25 cellular contexts compared by ENCODE assay signal in the genomic region with DNA sequence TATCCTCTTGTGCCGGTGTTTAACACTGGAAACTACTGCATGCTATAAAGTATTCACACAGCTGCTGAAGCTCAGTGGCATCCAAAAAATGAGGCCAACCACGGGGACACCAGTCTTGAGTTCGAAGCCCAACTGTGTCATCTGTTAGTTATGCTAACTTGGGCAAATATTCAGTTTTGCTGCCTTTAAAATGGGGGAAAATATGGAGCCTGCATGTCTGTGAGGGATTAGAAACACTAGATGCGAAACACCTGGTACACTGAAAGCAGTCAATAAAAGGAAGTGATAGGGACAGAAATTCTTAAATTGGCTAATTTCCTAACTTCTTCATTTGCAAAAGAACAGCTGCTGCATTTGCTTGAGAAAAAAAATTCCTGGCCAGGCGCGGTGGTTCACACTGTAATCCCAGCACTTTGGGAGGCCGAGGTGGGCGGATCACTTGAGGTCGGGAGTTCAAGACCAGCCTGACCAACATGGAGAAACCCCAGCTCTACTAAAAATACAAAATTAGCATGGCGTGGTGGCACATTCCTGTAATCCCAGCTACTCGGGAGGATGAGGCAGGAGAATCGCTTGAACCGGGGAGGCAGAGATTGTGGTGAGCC. TPM values are rescaled to one million over a fixed set of nuclear protein-coding genes. Genes with fewer than 3 reads are reported as not detected.
DNase-seq lines count a peak whose midpoint lies in the region; ATAC-seq and TF ChIP-seq lines count a peak whose summit lies in the region.
"Had no signal": no experiment of that assay in that cellular context is flagged by ENCODE, and none has a peak within 500 bp of the region (broad histone marks: within the 10 kb centered on the region; RNA-seq: fewer than 3 reads in every experiment).

No MANE protein-coding gene starts in this region.

- ATAC-seq in gastrocnemius medialis, result peak; percentile 36 to 53
- ATAC-seq in HG03565 (IDR thresholded peaks at IDR 0.05; ENCODE audit: unreplicated experiment), result no peak
- ATAC-seq: activated CD4-positive, CD25-positive, alpha-beta regulatory T cell treated with anti-CD3 and anti-CD28 coated beads, Interleukin-2, amount 50 U/mL, for 24 hours; activated CD8-positive, alpha-beta T cell treated with anti-CD3 and anti-CD28 coated beads for 36 hours; esophagus mucosa had no signal

- H3K36me3 ChIP-seq in OCI-LY3 (replicated peaks; ENCODE audit: low read depth, low read length), result no peaks in the 10 kb centered on the region
- H3K36me3 ChIP-seq in left ventricle myocardium inferior, result no peaks in the 10 kb centered on the region
- no peaks in the 10 kb centered on the region for H3K36me3 ChIP-seq in gastrocnemius medialis
- no peaks in the 10 kb centered on the region for H3K36me3 ChIP-seq in H7 (replicated peaks; ENCODE audit: control insufficient read depth, insufficient read depth, low read length)
- H3K36me3 ChIP-seq: BLaER1 treated with 17β-estradiol and CSF1 and Interleukin-3, amounts not matched to agents 10 nM and 100 nM; MG63; Peyer's patch; vagina had no signal

- H3K27me3 ChIP-seq in OCI-LY3 (ENCODE audit: low read depth, low read length), result no peaks in the 10 kb centered on the region; the same call in 1 of the 2 replicates
- no peaks in the 10 kb centered on the region for H3K27me3 ChIP-seq in left ventricle myocardium inferior (ENCODE audit: low read depth)
- H3K27me3 ChIP-seq in gastrocnemius medialis, result no peaks in the 10 kb centered on the region
- no peaks in the 10 kb centered on the region for H3K27me3 ChIP-seq in H7 (ENCODE audit: control insufficient read depth, insufficient read depth, low read length)
- H3K27me3 ChIP-seq: BLaER1 treated with 17β-estradiol and CSF1 and Interleukin-3, amounts not matched to agents 10 nM and 100 nM; MG63; Peyer's patch; vagina had no signal

- H4K20me1 ChIP-seq in OCI-LY3 (ENCODE audit: insufficient read depth, low read length), result no peaks in the 10 kb centered on the region
- H4K20me1 ChIP-seq: BLaER1 treated with 17β-estradiol and CSF1 and Interleukin-3, amounts not matched to agents 10 nM and 100 nM had no signal

- H3K9me3 ChIP-seq in OCI-LY3 (ENCODE audit: insufficient read depth, low read length) (no peaks in the 10 kb centered on the region), left ventricle myocardium inferior (replicated peaks) (no peaks in the 10 kb centered on the region), gastrocnemius medialis (no peaks in the 10 kb centered on the region)
- H3K9me3 ChIP-seq: BLaER1 treated with 17β-estradiol and CSF1 and Interleukin-3, amounts not matched to agents 10 nM and 100 nM; MG63; Peyer's patch; SK-N-SH; vagina had no signal

- TF ChIP-seq POLR2A in gastrocnemius medialis (IDR thresholded peaks at IDR 0.05), result no peak

- in situ Hi-C loops in gastrocnemius medialis (cut with MboI; ENCODE audit: low sequenced_read_pairs in 4 of 4) (no loop called here), ACHN (cut with HindIII; ENCODE audit: low pct_ligation_motif_present, low pct_unique_long_range_greater_than_20kb, low sequenced_read_pairs) (no loop called here)

- H3K9ac ChIP-seq in OCI-LY3 (ENCODE audit: low read length), result no peak overlapping the region
- H3K9ac ChIP-seq: BLaER1 treated with 17β-estradiol and CSF1 and Interleukin-3, amounts not matched to agents 10 nM and 100 nM; SK-N-SH had no signal

- H3K4me1 ChIP-seq in OCI-LY3 (ENCODE audit: low read length) (peaks cover 39% of the 10 kb centered on the region), left ventricle myocardium inferior (peaks cover 96% of the 10 kb centered on the region), gastrocnemius medialis (peaks cover 70 to 76% of the 10 kb centered on the region in 2 donors)
- H3K4me1 ChIP-seq: vagina had no signal

- DNase-seq in SKM-1 treated with dmso at 0.1 percent for 144 hours (lab: John Stamatoyannopoulos, UW; ENCODE audit: unreplicated experiment) (peak; percentile 39), SKM-1 (lab: John Stamatoyannopoulos, UW; ENCODE audit: unreplicated experiment) (no peak), left ventricle myocardium inferior (peak; percentile 27), gastrocnemius medialis (peak in 1 of 2 donors; percentile 45), H7 (no peak), ACHN (no peak)
- DNase-seq: 8988T; activated CD8-positive, alpha-beta T cell treated with anti-CD3 and anti-CD28 coated beads for 36 hours; activated naive CD4-positive, alpha-beta T cell treated with anti-CD3 and anti-CD28 coated beads for 36 hours; activated T-cell treated with anti-CD3 and anti-CD28 coated beads, Interleukin-2, amount 50 U/mL, for 1 hour; aorta; cerebellar nuclear complex; EL; MG63; NCI-H1694; NCI-H774; Peyer's patch; SK-N-SH; T1000 had no signal

- no peak overlapping the region for H3K27ac ChIP-seq in OCI-LY3 (ENCODE audit: low read length)
- H3K27ac ChIP-seq in left ventricle myocardium inferior (replicated peaks), result peak overlapping the region; percentile 46
- H3K27ac ChIP-seq in gastrocnemius medialis, result peak overlapping the region; percentile 41 to 91 (median 82)
- H3K27ac ChIP-seq: BLaER1 treated with 17β-estradiol and CSF1 and Interleukin-3, amounts not matched to agents 10 nM and 100 nM; Peyer's patch; vagina had no signal

- no peak overlapping the region for H2AFZ ChIP-seq in OCI-LY3 (ENCODE audit: low read depth, low read length)

- intact Hi-C loops in left ventricle myocardium inferior (cut with micrococcal nuclease), result no loop called here
- intact Hi-C loops in gastrocnemius medialis (cut with DNase I; ENCODE audit: low total_unique reads), result no loop called here

- no peak for TF ChIP-seq CTCF in OCI-LY3 (IDR thresholded peaks at IDR 0.05; ENCODE audit: low read depth, low read length)
- TF ChIP-seq CTCF in left ventricle myocardium inferior (IDR thresholded peaks at IDR 0.05; ENCODE audit: borderline replicate concordance), result no peak
- no peak for TF ChIP-seq CTCF in gastrocnemius medialis (IDR thresholded peaks at IDR 0.05 in 4 of 5, conservative IDR thresholded peaks at IDR 0.05 in 1 of 5)

- H3K4me2 ChIP-seq in OCI-LY3 (ENCODE audit: low read length), result peak overlapping the region; percentile 53
- H3K4me2 ChIP-seq: BLaER1 treated with 17β-estradiol and CSF1 and Interleukin-3, amounts not matched to agents 10 nM and 100 nM; SK-N-SH had no signal

- H3K79me2 ChIP-seq in OCI-LY3 (ENCODE audit: low read length), result no peaks in the 10 kb centered on the region

- 0 out of 2 replicates have a peak overlapping the region, but pooled peaks have one; percentile 11 for H3K4me3 ChIP-seq in OCI-LY3 (ENCODE audit: low read length)
- no peak overlapping the region for H3K4me3 ChIP-seq in left ventricle myocardium inferior
- H3K4me3 ChIP-seq in gastrocnemius medialis, result peak overlapping the region in 1 of 4 donors; percentile 12
- H3K4me3 ChIP-seq in H7 (ENCODE audit: insufficient read depth, low read depth, low read length), result no peak overlapping the region
- H3K4me3 ChIP-seq: BLaER1 treated with 17β-estradiol and CSF1 and Interleukin-3, amounts not matched to agents 10 nM and 100 nM; MG63; Peyer's patch; vagina had no signal

RNA-seq across cellular contexts. Expression of a gene that starts 36.5 kb away (rescaled TPM):
- total RNA-seq in left ventricle myocardium inferior (397 TPM), gastrocnemius medialis (100 to 1,000 TPM; 130 to 200 (median 160) TPM)
- total RNA-seq in H7 (2014; rRNA removed; shearing (Covaris generic)), result not detected in 2 replicates
- total RNA-seq: activated CD8-positive, alpha-beta T cell treated with anti-CD3 and anti-CD28 coated beads for 36 hours; activated naive CD4-positive, alpha-beta T cell treated with anti-CD3 and anti-CD28 coated beads for 36 hours; vagina had no signal

Comparison
In these comparisons a context has a peak if more than half of its experiments do, and no peak if none do; other contexts are left out.
1. DNase-seq: peak in SKM-1 treated with dmso at 0.1 percent for 144 hours (single experiment) and left ventricle myocardium inferior (single experiment); none in SKM-1 (single experiment), H7 (single experiment) and ACHN (single experiment).
2. RNA of a gene that starts 36.5 kb away (total RNA-seq): 397 TPM in left ventricle myocardium inferior (single experiment) and 130 to 200 TPM in gastrocnemius medialis; not detected in H7; every median in the first group is over 100 times any median in the second.